ENCODE assay signal across 8 cellular contexts in genomic region chr13:48562296-48563066, GRCh38. TPM values are rescaled to one million over a fixed set of nuclear protein-coding genes. Genes with fewer than 3 reads are reported as not detected.
A peak's percentile ranks its signal among the peaks of the same experiment; 100 is the strongest.
DNase-seq lines count a peak whose midpoint lies in the region; ATAC-seq and TF ChIP-seq lines count a peak whose summit lies in the region.

No MANE protein-coding gene starts in this region.

- H4K5ac ChIP-seq in mesendoderm (ENCODE audit: low read length), result no peak overlapping the region

- no peak overlapping the region for H4K8ac ChIP-seq in mesendoderm (ENCODE audit: low read depth, low read length)

- no CpG with 5 or more reads among the region's 4 CpGs for WGBS in mesendoderm (ENCODE audit: extremely low coverage, insufficient coverage, low lambda C conversion rate)

- H3K4me1 ChIP-seq in mesendoderm (ENCODE audit: control insufficient read depth, low read depth, low read length) (no peaks in the 10 kb centered on the region), BE2C (peaks cover 18% of the 10 kb centered on the region)

- H3K27me3 ChIP-seq in mesendoderm (ENCODE audit: insufficient read depth, low read length, poor library complexity) (no peaks in the 10 kb centered on the region), BE2C (no peaks in the 10 kb centered on the region)

- no peak overlapping the region for H3K4ac ChIP-seq in mesendoderm (ENCODE audit: low read depth, low read length)

- no peaks in the 10 kb centered on the region for H3K79me2 ChIP-seq in mesendoderm (ENCODE audit: control insufficient read depth, insufficient read depth, low read length)

- TF ChIP-seq CTCF in BE2C (IDR thresholded peaks at IDR 0.05; ENCODE audit: low read depth, low read length), result no peak

- H3K79me1 ChIP-seq in mesendoderm (ENCODE audit: low read length), result no peaks in the 10 kb centered on the region

- H2BK5ac ChIP-seq in mesendoderm (ENCODE audit: low read length), result no peak overlapping the region

- no peaks in the 10 kb centered on the region for H3K27me3 Mint-ChIP-seq in central memory CD8-positive, alpha-beta T cell

- H3K36me3 ChIP-seq in mesendoderm (ENCODE audit: control insufficient read depth, insufficient read depth, low read length) (no peaks in the 10 kb centered on the region), BE2C (no peaks in the 10 kb centered on the region)

- H3K9me3 Mint-ChIP-seq in central memory CD8-positive, alpha-beta T cell, result no peaks in the 10 kb centered on the region

- no peak overlapping the region for H3K23ac ChIP-seq in mesendoderm (ENCODE audit: low read length)

- no peak overlapping the region for H3K9ac ChIP-seq in mesendoderm (ENCODE audit: low read length)

- ATAC-seq in GM19035 (IDR thresholded peaks at IDR 0.05; ENCODE audit: unreplicated experiment), result peak; percentile 99
- peak; percentile 95 for ATAC-seq in HG03060 (IDR thresholded peaks at IDR 0.05; ENCODE audit: low read depth, unreplicated experiment)
- peak; percentile 99 for ATAC-seq in central memory CD8-positive, alpha-beta T cell (replicated peaks; ENCODE audit: extremely low read depth, poor library complexity, severe bottlenecking)

- no peak overlapping the region for H3K27ac ChIP-seq in mesendoderm (ENCODE audit: low read depth, low read length)

- H3K4me2 ChIP-seq in mesendoderm (ENCODE audit: low read length), result no peak overlapping the region

- H2BK120ac ChIP-seq in mesendoderm (ENCODE audit: low read depth, low read length), result no peak overlapping the region

- no peak overlapping the region for H2AK5ac ChIP-seq in mesendoderm (ENCODE audit: low read length)

- no peak overlapping the region for H3K18ac ChIP-seq in mesendoderm (ENCODE audit: low read length)

- peaks cover 72% of the 10 kb centered on the region for H3K4me1 Mint-ChIP-seq in central memory CD8-positive, alpha-beta T cell

- H3K4me3 ChIP-seq in mesendoderm (ENCODE audit: low read length) (no peak overlapping the region), BE2C (ENCODE audit: low read depth, low read length) (no peak overlapping the region)

- peak overlapping the region; percentile 55 for H3K4me3 Mint-ChIP-seq in central memory CD8-positive, alpha-beta T cell

- H3K36me3 Mint-ChIP-seq in central memory CD8-positive, alpha-beta T cell (ENCODE audit: insufficient read depth), result peaks cover 5% of the 10 kb centered on the region

- no peak overlapping the region for H2BK15ac ChIP-seq in mesendoderm (replicated peaks; ENCODE audit: low read depth)

- H3K56ac ChIP-seq in mesendoderm (ENCODE audit: low read length), result no peak overlapping the region

- no peaks in the 10 kb centered on the region; the same call in 1 of the 2 replicates for H3K9me3 ChIP-seq in BE2C

- DNase-seq in T follicular helper cell (ENCODE audit: low read depth) (peak; percentile 55), mesendoderm (no peak), NCI-H2029 (lab: John Stamatoyannopoulos, UW) (no peak), BE2C (no peak)
- peak; percentile 29 to 75 for DNase-seq in central memory CD8-positive, alpha-beta T cell (ENCODE audit: low spot score in 2 of 2)
- DNase-seq in stimulated activated CD8-positive, alpha-beta memory T cell treated with anti-CD3 and anti-CD28 coated beads, Interleukin-7, amount 100 ng/mL, for 48 hours (ENCODE audit: extremely low read depth in 1 of 2, low read depth in 1 of 2), result peak; percentile 20 to 61

- peak overlapping the region; percentile 22 for H3K27ac Mint-ChIP-seq in central memory CD8-positive, alpha-beta T cell (ENCODE audit: low read depth)

RNA-seq across cellular contexts. Expression of gene RCBTB2, which starts 29.6 kb away (rescaled TPM):
- polyA plus RNA-seq in mesendoderm (2013, experiment 1 of 2), result 8.9 TPM
- polyA plus RNA-seq in mesendoderm (2013, experiment 2 of 2), result 9.0 TPM
- polyA plus RNA-seq in BE2C (2012; ENCODE audit: insufficient read depth, insufficient read length, low read depth), result 9.2 TPM

Comparison
In these comparisons a context has a peak if more than half of its experiments do, and no peak if none do; other contexts are left out.
1. DNase-seq: peak in T follicular helper cell (single experiment), central memory CD8-positive, alpha-beta T cell (2 of 2) and stimulated activated CD8-positive, alpha-beta memory T cell treated with anti-CD3 and anti-CD28 coated beads, Interleukin-7, amount 100 ng/mL, for 48 hours (2 of 2); none in mesendoderm (single experiment), NCI-H2029 (single experiment) and BE2C (single experiment).
2. Peak in every context shown above with its lines, with median percentiles within 50 percentile points of each other: ATAC-seq.